In genomic region chr1:51639694-51640093, GRCh38 we compare ENCODE assay signal across 17 cellular contexts. TPM values are rescaled to one million over a fixed set of nuclear protein-coding genes. Genes with fewer than 3 reads are reported as not detected.
A peak's percentile ranks its signal among the peaks of the same experiment; 100 is the strongest.
DNase-seq lines count a peak whose midpoint lies in the region; ATAC-seq and TF ChIP-seq lines count a peak whose summit lies in the region.
"Had no signal": no experiment of that assay in that cellular context is flagged by ENCODE, and none has a peak within 500 bp of the region (broad histone marks: within the 10 kb centered on the region; RNA-seq: fewer than 3 reads in every experiment).

No MANE protein-coding gene starts in this region.

- DNase-seq in PC-9 (no peak), gastrocnemius medialis (no peak), vagina (ENCODE audit: extremely low spot score in 2 of 2) (no peak), RWPE1 (ENCODE audit: low spot score) (no peak), upper lobe of left lung (no peak), spleen (no peak)
- DNase-seq in CD4-positive, alpha-beta T cell, result no peak
- DNase-seq: C1 segment of cervical spinal cord; CD4-positive, CD25-positive, alpha-beta regulatory T cell; CD8-positive, alpha-beta memory T cell; DMS 273 treated with DMSO at 0.1 percent for 48 hours; DMS53; DMS79 treated with DMSO at 0.1 percent for 48 hours; GF-D8; GOT3 had no signal

- peaks cover 98% of the 10 kb centered on the region for H3K79me2 ChIP-seq in PC-9 (ENCODE audit: low read depth)

- peaks cover 61% of the 10 kb centered on the region for H3K4me1 ChIP-seq in PC-9 (replicated peaks; ENCODE audit: insufficient read depth)
- H3K4me1 ChIP-seq in neutrophil (ENCODE audit: control insufficient read depth in 1 of 2, insufficient read depth in 1 of 2, low read depth in 1 of 2, low read length in 1 of 2), result peaks cover 18 to 23% of the 10 kb centered on the region in 2 experiments
- peaks cover 87 to 90% of the 10 kb centered on the region in 2 donors for H3K4me1 ChIP-seq in gastrocnemius medialis
- H3K4me1 ChIP-seq in vagina, result peaks cover 80% of the 10 kb centered on the region
- H3K4me1 ChIP-seq in upper lobe of left lung, result peaks cover 8 to 31% (median 15%) of the 10 kb centered on the region in 4 donors
- peaks cover 0 to 66% (median 10%) of the 10 kb centered on the region in 6 donors for H3K4me1 ChIP-seq in spleen

- no peak overlapping the region for H3K4me3 ChIP-seq in PC-9
- no peak overlapping the region for H3K4me3 ChIP-seq in neutrophil (ENCODE audit: low read depth in 1 of 2, low read length in 1 of 2)
- no peak overlapping the region for H3K4me3 ChIP-seq in gastrocnemius medialis
- H3K4me3 ChIP-seq in vagina, result no peak overlapping the region
- H3K4me3 ChIP-seq in upper lobe of left lung, result no peak overlapping the region
- H3K4me3 ChIP-seq in spleen, result no peak overlapping the region
- H3K4me3 ChIP-seq: HAP-1 had no signal

- H3F3A ChIP-seq in PC-9 (ENCODE audit: insufficient read depth, low read depth), result peaks cover 43% of the 10 kb centered on the region

- peaks cover 24% of the 10 kb centered on the region for H3K4me1 Mint-ChIP-seq in CD4-positive, alpha-beta T cell (ENCODE audit: low read depth)

- H3K27me3 Mint-ChIP-seq in CD4-positive, alpha-beta T cell, result no peaks in the 10 kb centered on the region
- H3K27me3 Mint-ChIP-seq: CD4-positive, CD25-positive, alpha-beta regulatory T cell; CD8-positive, alpha-beta memory T cell had no signal

- peaks cover 4% of the 10 kb centered on the region for H3K9me3 Mint-ChIP-seq in CD4-positive, alpha-beta T cell
- H3K9me3 Mint-ChIP-seq: CD8-positive, alpha-beta memory T cell had no signal

- H4K20me1 ChIP-seq in PC-9 (ENCODE audit: insufficient read depth), result no peaks in the 10 kb centered on the region

- H3K27me3 ChIP-seq in PC-9 (ENCODE audit: insufficient read depth, low read depth) (no peaks in the 10 kb centered on the region), neutrophil (no peaks in the 10 kb centered on the region), gastrocnemius medialis (no peaks in the 10 kb centered on the region), vagina (no peaks in the 10 kb centered on the region), upper lobe of left lung (no peaks in the 10 kb centered on the region), spleen (replicated peaks in 1 of 7) (no peaks in the 10 kb centered on the region)
- no peaks in the 10 kb centered on the region for H3K27me3 ChIP-seq in CD4-positive, alpha-beta T cell (ENCODE audit: control insufficient read depth, insufficient read depth, low read length)

- ATAC-seq in gastrocnemius medialis, result no peak
- ATAC-seq in CD4-positive, alpha-beta T cell (ENCODE audit: poor library complexity), result no peak
- ATAC-seq in upper lobe of left lung (ENCODE audit: low FRiP score in 2 of 2), result no peak

- TF ChIP-seq POLR2A in gastrocnemius medialis (IDR thresholded peaks at IDR 0.05) (no peak), vagina (IDR thresholded peaks at IDR 0.05) (no peak), upper lobe of left lung (IDR thresholded peaks at IDR 0.05) (no peak), spleen (IDR thresholded peaks at IDR 0.05) (no peak)

- H3K4me3 Mint-ChIP-seq in CD4-positive, alpha-beta T cell, result no peak overlapping the region
- H3K4me3 Mint-ChIP-seq: CD4-positive, CD25-positive, alpha-beta regulatory T cell; CD8-positive, alpha-beta memory T cell had no signal

- no peak overlapping the region for H3K27ac Mint-ChIP-seq in CD4-positive, alpha-beta T cell
- H3K27ac Mint-ChIP-seq: CD4-positive, CD25-positive, alpha-beta regulatory T cell had no signal

- H3K4me2 ChIP-seq in PC-9, result no peak overlapping the region

- no peak overlapping the region for H2AFZ ChIP-seq in PC-9

- WGBS in upper lobe of left lung, 2 donors, result 95 to 96% methylated on average over 3 of the region's 3 CpGs
- 89 to 97% (median 96%) methylated on average over 3 of the region's 3 CpGs for WGBS in spleen, 5 donors

- no peak for TF ChIP-seq CTCF in PC-9 (conservative IDR thresholded peaks at IDR 0.05)
- TF ChIP-seq CTCF in neutrophil (IDR thresholded peaks at IDR 0.05), result no peak
- TF ChIP-seq CTCF in gastrocnemius medialis (IDR thresholded peaks at IDR 0.05 in 4 of 5, conservative IDR thresholded peaks at IDR 0.05 in 1 of 5), result no peak
- no peak for TF ChIP-seq CTCF in vagina (IDR thresholded peaks at IDR 0.05)
- TF ChIP-seq CTCF in RWPE1 (conservative IDR thresholded peaks at IDR 0.05; ENCODE audit: low read depth), result no peak
- no peak for TF ChIP-seq CTCF in CD4-positive, alpha-beta T cell (IDR thresholded peaks at IDR 0.05)
- TF ChIP-seq CTCF in upper lobe of left lung (IDR thresholded peaks at IDR 0.05), result no peak
- TF ChIP-seq CTCF in spleen (IDR thresholded peaks at IDR 0.05 in 8 of 11, conservative IDR thresholded peaks at IDR 0.05 in 3 of 11), result no peak

- BruUV-seq in PC-9 (replicated peaks; lab: Mats Ljungman, UMichigan), result no TSS peak

- peaks cover 30% of the 10 kb centered on the region for H3K36me3 Mint-ChIP-seq in CD4-positive, alpha-beta T cell (ENCODE audit: low read depth)

- in situ Hi-C loops in gastrocnemius medialis (cut with MboI; ENCODE audit: low sequenced_read_pairs in 4 of 4), result loop anchor here in 2 of 4 donors (25.0 kb wide), 1 partner anchor 123 kb away; no protein-coding TSS in a partner anchor

- no peaks in the 10 kb centered on the region for H3K9me3 ChIP-seq in PC-9 (ENCODE audit: insufficient read depth, low read depth)
- H3K9me3 ChIP-seq in neutrophil, result no peaks in the 10 kb centered on the region
- H3K9me3 ChIP-seq in gastrocnemius medialis, result no peaks in the 10 kb centered on the region
- H3K9me3 ChIP-seq in vagina, result no peaks in the 10 kb centered on the region
- no peaks in the 10 kb centered on the region for H3K9me3 ChIP-seq in CD4-positive, alpha-beta T cell (ENCODE audit: control insufficient read depth, low read length)
- no peaks in the 10 kb centered on the region for H3K9me3 ChIP-seq in upper lobe of left lung
- no peaks in the 10 kb centered on the region for H3K9me3 ChIP-seq in spleen
- H3K9me3 ChIP-seq: HAP-1 had no signal

- no peak for TF ChIP-seq EP300 in upper lobe of left lung (IDR thresholded peaks at IDR 0.05)

- H3K36me3 ChIP-seq in PC-9 (ENCODE audit: low read depth) (peaks cover 12% of the 10 kb centered on the region), neutrophil (no peaks in the 10 kb centered on the region), gastrocnemius medialis (no peaks in the 10 kb centered on the region), vagina (no peaks in the 10 kb centered on the region), upper lobe of left lung (no peaks in the 10 kb centered on the region), spleen (no peaks in the 10 kb centered on the region)
- H3K36me3 ChIP-seq: HAP-1 had no signal

- no peaks in the 10 kb centered on the region for H3K9me2 ChIP-seq in PC-9 (ENCODE audit: insufficient read depth)

- POLR2A ChIA-PET in PC-9 (lab: Charles Lee; ENCODE audit: unreplicated experiment) (no interaction called here), RWPE1 (lab: Yijun Ruan, JAX; ENCODE audit: low non-redundant PET) (no interaction called here)
- POLR2A ChIA-PET in CD4-positive, alpha-beta T cell (lab: Charles Lee), result no interaction called here

- CTCF ChIA-PET in PC-9 (lab: Charles Lee) (no interaction called here), RWPE1 (lab: Yijun Ruan, JAX) (interaction anchor here (0.7 kb wide), 1 partner anchor 14 kb away, joined by 3 read pairs; no protein-coding TSS in a partner anchor)
- CTCF ChIA-PET in CD4-positive, alpha-beta T cell (lab: Charles Lee), result interaction anchor here (0.7 kb wide), 1 partner anchor 9 kb away, joined by 3 read pairs; no protein-coding TSS in a partner anchor

- intact Hi-C loops in PC-9 (cut with micrococcal nuclease; ENCODE audit: unreplicated experiment) (no loop called here), gastrocnemius medialis (cut with DNase I; ENCODE audit: low total_unique reads) (no loop called here), vagina (cut with DNase I) (no loop called here), spleen (cut with DNase I; ENCODE audit: low total_unique reads) (no loop called here)
- intact Hi-C loops in CD4-positive, alpha-beta T cell (cut with DNase I, micrococcal nuclease), result no loop called here

- H3K27ac ChIP-seq in PC-9 (0 out of 2 replicates have a peak overlapping the region, but pooled peaks have one; percentile 75), neutrophil (peak overlapping the region; percentile 51), gastrocnemius medialis (peak overlapping the region; percentile 75 to 99 (median 82)), vagina (peak overlapping the region; percentile 40), RWPE1 (no peak overlapping the region), upper lobe of left lung (no peak overlapping the region), spleen (no peak overlapping the region)
- no peak overlapping the region for H3K27ac ChIP-seq in CD4-positive, alpha-beta T cell (ENCODE audit: low read depth, low read length)

RNA-seq across cellular contexts. Expression of gene OSBPL9, which starts 22.8 kb away (rescaled TPM):
- total RNA-seq in PC-9 (2021) (149 and 188 TPM in 2 replicates), gastrocnemius medialis (100 to 1,000 TPM in 3 of 4 donors, 10 to 100 TPM in 1; 65.8 to 206 (median 136) TPM), vagina (72.2 TPM), upper lobe of left lung (100 to 1,000 TPM in 3 of 6 donors, 10 to 100 TPM in 3; 55.7 to 271 (median 94.9) TPM), spleen (10 to 100 TPM; 59.9 to 97.4 (median 85.6) TPM)
- 10 to 100 TPM; 35.6 to 36.5 TPM for total RNA-seq in CD4-positive, alpha-beta T cell
- 10 to 100 TPM; 34.6 to 44.3 (median 36.2) TPM for polyA plus RNA-seq in spleen

Comparison
In these comparisons a context has a peak if more than half of its experiments do, and no peak if none do; other contexts are left out.
1. H3K27ac ChIP-seq: peak in PC-9 (single experiment), neutrophil (single experiment), gastrocnemius medialis (4 of 4) and vagina (single experiment); none in RWPE1 (single experiment), CD4-positive, alpha-beta T cell (single experiment), upper lobe of left lung (0 of 4) and spleen (0 of 8).